7 cellular contexts compared by ENCODE assay signal in genomic region chr4:89056292-89056952, GRCh38. TPM values are rescaled to one million over a fixed set of nuclear protein-coding genes. Genes with fewer than 3 reads are reported as not detected.
DNase-seq lines count a peak whose midpoint lies in the region; ATAC-seq and TF ChIP-seq lines count a peak whose summit lies in the region.

No MANE protein-coding gene starts in this region.

- CTCF ChIA-PET in WTC11 (lab: Charles Lee): interaction anchor here (0.5 to 1.4 kb wide), 4 partner anchors 10 to 94 kb away, joined by 3 to 4 read pairs (median 3); no protein-coding TSS in a partner anchor

- ATAC-seq in WTC11: peak; percentile 81
- no peak for ATAC-seq in GM19324 (IDR thresholded peaks at IDR 0.05; ENCODE audit: low FRiP score, unreplicated experiment)

- DNase-seq in HCEC 1CT (peak; percentile 27), WTC11 (ENCODE audit: low spot score) (no peak), iPS-NIHi7 (ENCODE audit: extremely low spot score) (peak; percentile 22), type B pancreatic cell (ENCODE audit: extremely low spot score, unreplicated experiment) (no peak)
- DNase-seq in stimulated activated CD4-positive, alpha-beta T cell treated with anti-CD3 and anti-CD28 coated beads, Interleukin-2, amount 100 ng/mL, for 48 hours: no peak
- no peak for DNase-seq in activated CD4-positive, CD25-positive, alpha-beta regulatory T cell (lab: John Stamatoyannopoulos, UW)

- H3K27me3 Mint-ChIP-seq in WTC11 (ENCODE audit: low read depth) (peaks cover 8% of the 10 kb centered on the region), type B pancreatic cell (no peaks in the 10 kb centered on the region)

- POLR2A ChIA-PET in WTC11 (lab: Charles Lee): no interaction called here

- TF ChIP-seq CTCF in WTC11 (IDR thresholded peaks at IDR 0.05) (no peak), type B pancreatic cell (conservative IDR thresholded peaks at IDR 0.05) (no peak)

- H3K27ac Mint-ChIP-seq in WTC11 (peak overlapping the region; percentile 82; the same call in 1 of the 2 replicates), type B pancreatic cell (peak overlapping the region; percentile 89)

- H3K4me1 Mint-ChIP-seq in WTC11 (peaks cover 44% of the 10 kb centered on the region), type B pancreatic cell (ENCODE audit: unreplicated experiment) (peaks cover 41% of the 10 kb centered on the region)

- H3K36me3 Mint-ChIP-seq in WTC11: peaks cover 13% of the 10 kb centered on the region
- peaks cover 3% of the 10 kb centered on the region for H3K36me3 Mint-ChIP-seq in type B pancreatic cell

- peaks cover 22% of the 10 kb centered on the region for H3K9me3 Mint-ChIP-seq in WTC11
- H3K9me3 Mint-ChIP-seq in type B pancreatic cell: peaks cover 2% of the 10 kb centered on the region

- H3K4me3 Mint-ChIP-seq in WTC11: peak overlapping the region; percentile 85
- H3K4me3 Mint-ChIP-seq in type B pancreatic cell: peak overlapping the region; percentile 91

TF ChIP-seq in WTC11, 78 proteins besides CTCF, POLR2A, EP300 and RAD21:
- TF ChIP-seq NFATC4 (CRISPR knock-in tag; IDR thresholded peaks at IDR 0.05): no peak
- no peak for TF ChIP-seq FOXJ3 (CRISPR knock-in tag; IDR thresholded peaks at IDR 0.05; ENCODE audit: borderline replicate concordance)
- no peak for TF ChIP-seq ZNF396 (CRISPR knock-in tag; IDR thresholded peaks at IDR 0.05; ENCODE audit: borderline replicate concordance)
- no peak for TF ChIP-seq NFE2L1 (CRISPR knock-in tag; IDR thresholded peaks at IDR 0.05)

RNA-seq across cellular contexts. Expression of gene FAM13A, which starts 0.6 kb away (rescaled TPM):
- total RNA-seq in WTC11 (2021) (14.6 to 17.8 TPM (median 16.5 TPM) in 3 replicates), type B pancreatic cell (ENCODE audit: low replicate concordance) (29.5 and 46.8 TPM in 2 replicates)

RNA-seq across cellular contexts. Expression of gene TIGD2, which starts 54.9 kb away (rescaled TPM):
- total RNA-seq in WTC11 (2021) (5.0 to 6.0 TPM (median 5.3 TPM) in 3 replicates), type B pancreatic cell (ENCODE audit: low replicate concordance) (13.2 and 15.5 TPM in 2 replicates)

Comparison
In these comparisons a context has a peak if more than half of its experiments do, and no peak if none do; other contexts are left out.
1. DNase-seq: peak in HCEC 1CT (single experiment) and iPS-NIHi7 (single experiment); none in WTC11 (single experiment), type B pancreatic cell (single experiment), stimulated activated CD4-positive, alpha-beta T cell treated with anti-CD3 and anti-CD28 coated beads, Interleukin-2, amount 100 ng/mL, for 48 hours (0 of 2) and activated CD4-positive, CD25-positive, alpha-beta regulatory T cell (0 of 4).